ENCODE assay signal across 1 cellular context in the genomic region with DNA sequence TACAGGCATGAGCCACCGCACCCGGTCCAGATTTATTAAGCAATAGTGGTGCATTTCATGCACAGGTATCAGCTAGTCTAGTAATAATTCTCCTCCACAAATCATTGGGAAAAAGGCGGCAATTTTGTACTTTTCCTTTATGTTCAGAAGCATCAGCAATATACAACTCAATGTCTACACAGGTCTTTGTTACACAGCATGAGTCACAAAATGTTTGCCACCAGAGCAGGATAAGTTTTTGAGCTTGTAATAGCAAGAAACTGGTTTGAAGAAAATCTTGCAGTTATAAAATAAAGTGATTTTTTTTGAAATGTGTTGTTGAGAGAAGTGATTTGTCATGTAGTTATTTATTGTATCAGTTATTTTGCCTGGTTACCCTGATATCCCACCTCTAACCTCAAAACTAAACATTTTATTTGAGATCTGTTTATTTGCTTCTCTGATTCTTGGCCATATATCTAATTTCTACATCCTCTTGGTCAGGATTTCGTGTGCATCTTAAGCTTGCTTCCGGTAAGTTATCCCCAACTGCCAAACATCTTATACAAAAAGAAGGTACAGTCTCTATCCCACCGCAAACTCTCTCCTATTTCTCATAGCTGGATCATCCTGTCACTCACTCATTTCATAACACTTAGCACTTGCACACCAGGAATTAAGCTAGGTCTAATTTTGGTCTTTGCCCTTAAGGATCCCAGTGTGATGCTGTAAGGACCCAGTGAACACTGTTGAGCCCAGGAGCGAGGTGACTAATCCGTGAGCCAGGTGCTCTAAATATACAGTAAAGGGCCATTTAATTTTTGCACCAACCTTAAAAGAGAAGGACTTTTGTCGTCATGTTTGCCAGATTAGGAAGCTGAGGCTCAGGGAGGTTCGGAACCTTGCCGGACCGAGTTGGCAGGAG.
TF ChIP-seq lines count a peak whose summit lies in the region.

No MANE protein-coding gene starts in this region.

TF ChIP-seq in endothelial cell of umbilical vein, 7 proteins besides CTCF, POLR2A, EP300 and RAD21 (continued from another document):
- TF ChIP-seq POLR2AphosphoS5 (IDR thresholded peaks at IDR 0.05; ENCODE audit: insufficient read depth, low read depth, low read length) (no peak), EZH2 (IDR thresholded peaks at IDR 0.05; ENCODE audit: borderline replicate concordance, low read depth, low read length, severe bottlenecking) (no peak), MYC (IDR thresholded peaks at IDR 0.05; ENCODE audit: low read depth, low read length) (no peak)
- TF ChIP-seq, protein P1, sequence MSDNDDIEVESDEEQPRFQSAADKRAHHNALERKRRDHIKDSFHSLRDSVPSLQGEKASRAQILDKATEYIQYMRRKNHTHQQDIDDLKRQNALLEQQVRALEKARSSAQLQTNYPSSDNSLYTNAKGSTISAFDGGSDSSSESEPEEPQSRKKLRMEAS (IDR thresholded peaks at IDR 0.05; ENCODE audit: insufficient read depth, insufficient read length) = no peak
